Comparison of ENCODE assay signal across 21 cellular contexts in genomic region chr1:92043621-92044020, GRCh38. TPM values are rescaled to one million over a fixed set of nuclear protein-coding genes. Genes with fewer than 3 reads are reported as not detected.
"Had no signal": no experiment of that assay in that cellular context is flagged by ENCODE, and none has a peak within 500 bp of the region (broad histone marks: within the 10 kb centered on the region; RNA-seq: fewer than 3 reads in every experiment).

No MANE protein-coding gene starts in this region.

- H3K4me3 ChIP-seq: hepatocyte, mucosa of descending colon, right lobe of liver, spleen, transverse colon had no signal

- DNase-seq: activated CD4-positive, alpha-beta T cell treated with anti-CD3 and anti-CD28 coated beads, Interleukin-2, amount 50 U/mL, for 1 hour; activated CD4-positive, CD25-positive, alpha-beta regulatory T cell; activated naive CD4-positive, alpha-beta T cell treated with anti-CD3 and anti-CD28 coated beads for 36 hours; activated T-cell treated with anti-CD3 and anti-CD28 coated beads for 4 hours; caudate nucleus; effector memory CD8-positive, alpha-beta T cell; erythroblast; left cardiac atrium; mucosa of descending colon; naive thymus-derived CD8-positive, alpha-beta T cell; nucleus accumbens; right lobe of liver; spleen; stimulated activated CD4-positive, alpha-beta T cell treated with anti-CD3 and anti-CD28 coated beads, Interleukin-1b, Interleukin-23, amount 100 ng/mL, for 48 hours; stimulated activated naive B cell treated with anti-CD40 and anti-IgM and Interleukin-4, amounts not matched to agents 10 μg/mL and 1 μg/mL and 100 μg/mL, for 72 hours; T-helper 2 cell; transverse colon had no signal

RNA-seq across cellular contexts. Expression of gene EPHX4, which starts 13.8 kb away (rescaled TPM):
- total RNA-seq: activated T-helper 17 cell treated with anti-CD3 and anti-CD28 coated beads, Interleukin-2, amount 50 U/mL, for 72 hours; right lobe of liver had no signal

RNA-seq across cellular contexts. Expression of gene SETSIP, which starts 31.6 kb away (rescaled TPM):
- total RNA-seq: activated T-helper 17 cell treated with anti-CD3 and anti-CD28 coated beads, Interleukin-2, amount 50 U/mL, for 72 hours; hepatocyte; left cardiac atrium; mucosa of descending colon; naive thymus-derived CD8-positive, alpha-beta T cell; posterior vena cava; right lobe of liver; spleen; subcutaneous adipose tissue; transverse colon had no signal
